In genomic region chr7:75989726-75990388, GRCh38 we compare ENCODE assay signal across 10 cellular contexts. TPM values are rescaled to one million over a fixed set of nuclear protein-coding genes. Genes with fewer than 3 reads are reported as not detected.
DNase-seq lines count a peak whose midpoint lies in the region; ATAC-seq and TF ChIP-seq lines count a peak whose summit lies in the region.
"Had no signal": no experiment of that assay in that cellular context is flagged by ENCODE, and none has a peak within 500 bp of the region (broad histone marks: within the 10 kb centered on the region; RNA-seq: fewer than 3 reads in every experiment).

No MANE protein-coding gene starts in this region.

- WGBS in aorta, 2 donors = 39 to 42% methylated on average over 15 of the region's 15 CpGs

- peaks cover 6% of the 10 kb centered on the region for H3K36me3 ChIP-seq in osteoblast (ENCODE audit: insufficient read depth, low read length)
- peaks cover 0 to 11% of the 10 kb centered on the region in 2 donors for H3K36me3 ChIP-seq in aorta (ENCODE audit: control insufficient read depth in 1 of 2, insufficient read depth in 2 of 2, low read length in 1 of 2)

- H3K4me1 ChIP-seq in osteoblast (ENCODE audit: insufficient read depth, low read length) (peaks cover 6% of the 10 kb centered on the region), aorta (ENCODE audit: control insufficient read depth in 1 of 2, insufficient read depth in 2 of 2, low read length in 2 of 2) (no peaks in the 10 kb centered on the region)
- H3K4me1 ChIP-seq: BE2C had no signal

- peaks cover 7% of the 10 kb centered on the region for H3K79me2 ChIP-seq in osteoblast (ENCODE audit: insufficient read depth, low read length)

- DNase-seq in Jurkat, Clone E6-1 (ENCODE audit: low read depth, low spot score) = peak; percentile 16
- DNase-seq in Right ventricle myocardium superior (peak; percentile 80), osteoblast (ENCODE audit: insufficient read length, low spot score, missing footprints) (peak; percentile 85), aorta (no peak)
- DNase-seq: BE2C had no signal

- H3K27me3 ChIP-seq in osteoblast (ENCODE audit: insufficient read depth, low read length) (no peaks in the 10 kb centered on the region), aorta (ENCODE audit: control insufficient read depth in 1 of 2, insufficient read depth in 2 of 2, low read length in 1 of 2) (no peaks in the 10 kb centered on the region)
- H3K27me3 ChIP-seq: BE2C had no signal

- no peaks in the 10 kb centered on the region for H3K9me3 ChIP-seq in osteoblast (ENCODE audit: low read depth, low read length)
- no peaks in the 10 kb centered on the region for H3K9me3 ChIP-seq in aorta (ENCODE audit: control insufficient read depth, low read length)
- H3K9me3 ChIP-seq: BE2C had no signal

- H4K20me1 ChIP-seq in osteoblast (ENCODE audit: insufficient read depth, low read length) = peaks cover 10% of the 10 kb centered on the region

- no peak overlapping the region for H3K4me3 ChIP-seq in Jurkat, Clone E6-1 (ENCODE audit: low read length)
- H3K4me3 ChIP-seq in osteoblast (ENCODE audit: insufficient read depth, low read length) (no peak overlapping the region), aorta (ENCODE audit: low read length in 2 of 2) (no peak overlapping the region)

- 0 out of 2 replicates have a peak overlapping the region, but pooled peaks have one; percentile 31 for H3K27ac ChIP-seq in 22Rv1
- H3K27ac ChIP-seq in osteoblast (ENCODE audit: low read depth, low read length) = no peak overlapping the region
- peak overlapping the region in 1 of 2 donors; percentile 22 for H3K27ac ChIP-seq in aorta (ENCODE audit: low read depth in 1 of 2, low read length in 2 of 2)
- H3K27ac ChIP-seq: KMS-11 had no signal

- intact Hi-C loops in Right ventricle myocardium superior (cut with DNase I) (no loop called here), aorta (cut with DNase I) (loop anchor here in 1 of 2 donors (5.0 kb wide), 1 partner anchor 57 kb away; the partner anchor contains the start of genes MDH2 and STYXL1)

- peak; percentile 32 for ATAC-seq in Right ventricle myocardium superior (ENCODE audit: poor library complexity)
- no peak for ATAC-seq in aorta (ENCODE audit: low FRiP score)
- ATAC-seq in GM19351 (IDR thresholded peaks at IDR 0.05; ENCODE audit: unreplicated experiment) = no peak
- ATAC-seq in GM21529 (IDR thresholded peaks at IDR 0.05; ENCODE audit: unreplicated experiment) = no peak
- ATAC-seq in GM21390 (IDR thresholded peaks at IDR 0.05; ENCODE audit: unreplicated experiment) = no peak

- TF ChIP-seq CTCF in 22Rv1 (IDR thresholded peaks at IDR 0.05) (no peak), osteoblast (IDR thresholded peaks at IDR 0.05; ENCODE audit: extremely low read depth, low read depth, low read length) (no peak)

- no peak overlapping the region for H3K4me2 ChIP-seq in osteoblast (ENCODE audit: insufficient read depth, low read length)
- H3K4me2 ChIP-seq: KMS-11 had no signal

- H2AFZ ChIP-seq in osteoblast (ENCODE audit: low read length) = no peak overlapping the region

RNA-seq across cellular contexts. Expression of gene TMEM120A, which starts 4.5 kb away (rescaled TPM):
- 53.7 TPM for polyA plus RNA-seq in Jurkat, Clone E6-1 (2012; ENCODE audit: insufficient read depth, insufficient read length)
- total RNA-seq in Right ventricle myocardium superior = 90.7 TPM
- 25.3 and 32.1 TPM in 2 replicates for total RNA-seq in osteoblast
- 10 to 100 TPM; 53.8 to 75.1 TPM for total RNA-seq in aorta
- polyA plus RNA-seq in aorta = 100 to 1,000 TPM in 1 of 2 donors, 10 to 100 TPM in 1; 84.0 to 144 TPM

RNA-seq across cellular contexts. Expression of gene STYXL1, which starts 57.9 kb away (rescaled TPM):
- polyA plus RNA-seq in Jurkat, Clone E6-1 (2012; ENCODE audit: insufficient read depth, insufficient read length) = 26.5 TPM
- total RNA-seq in Right ventricle myocardium superior (21.4 TPM), osteoblast (23.9 and 27.7 TPM in 2 replicates), aorta (10 to 100 TPM in 1 of 2 donors, 1 to 10 TPM in 1; 6.1 to 16.8 TPM)
- 10 to 100 TPM; 16.2 to 18.7 TPM for polyA plus RNA-seq in aorta

RNA-seq across cellular contexts. Expression of gene MDH2, which starts 58.0 kb away (rescaled TPM):
- 341 TPM for polyA plus RNA-seq in Jurkat, Clone E6-1 (2012; ENCODE audit: insufficient read depth, insufficient read length)
- total RNA-seq in Right ventricle myocardium superior (639 TPM), osteoblast (32.7 and 36.6 TPM in 2 replicates), aorta (10 to 100 TPM; 68.4 to 87.9 TPM)
- polyA plus RNA-seq in aorta = 10 to 100 TPM; 65.3 to 66.7 TPM

Comparison
In these comparisons a context has a peak if more than half of its experiments do, and no peak if none do; other contexts are left out.
1. DNase-seq: peak in Jurkat, Clone E6-1 (single experiment), Right ventricle myocardium superior (single experiment) and osteoblast (single experiment); none in aorta (0 of 2).